ENCODE assay signal across 8 cellular contexts in the genomic region with DNA sequence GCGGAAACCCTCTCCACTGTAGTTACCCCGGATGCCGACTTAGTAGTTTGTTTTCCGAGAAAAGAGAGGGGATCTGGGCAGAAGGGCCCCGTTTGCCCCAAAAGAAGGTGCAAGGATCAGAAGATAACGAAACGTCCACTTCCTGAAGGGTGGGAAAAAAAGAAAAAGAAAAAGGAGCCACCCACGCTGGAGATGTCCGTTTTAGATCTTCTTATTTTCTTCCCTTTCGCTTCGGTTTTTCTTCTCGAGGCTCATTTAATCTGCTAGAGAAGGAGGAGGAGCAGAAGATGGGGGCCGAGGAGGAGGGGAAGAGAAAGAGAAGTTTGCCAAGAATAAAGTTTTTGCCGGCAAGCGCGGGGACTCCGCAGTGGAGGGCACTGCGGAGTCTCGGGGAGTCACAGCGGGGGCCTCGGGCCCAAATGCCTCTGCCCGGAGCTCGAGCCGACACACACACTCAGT. TPM values are rescaled to one million over a fixed set of nuclear protein-coding genes. Genes with fewer than 3 reads are reported as not detected.
A peak's percentile ranks its signal among the peaks of the same experiment; 100 is the strongest.
DNase-seq lines count a peak whose midpoint lies in the region; ATAC-seq and TF ChIP-seq lines count a peak whose summit lies in the region.

No MANE protein-coding gene starts in this region.

- peaks cover 17% of the 10 kb centered on the region for H3K36me3 Mint-ChIP-seq in activated naive CD8-positive, alpha-beta T cell treated with anti-CD3 and anti-CD28 coated beads, Interleukin-2, amount 10 ng/mL, durations not matched to agents 7 days and 5 days

- POLR2A ChIA-PET in BJ (lab: Charles Lee) = no interaction called here
- POLR2A ChIA-PET in activated naive CD8-positive, alpha-beta T cell treated with anti-CD3 and anti-CD28 coated beads, Interleukin-2, amount 10 ng/mL, durations not matched to agents 7 days and 5 days (lab: Charles Lee) = interaction anchor here (0.7 to 8.8 kb wide), 22 partner anchors 9 to 452 kb away, joined by 3 to 73 read pairs (median 4); a partner anchor contains a TSS

- peak overlapping the region; percentile 96 for H3K27ac Mint-ChIP-seq in activated naive CD8-positive, alpha-beta T cell treated with anti-CD3 and anti-CD28 coated beads, Interleukin-2, amount 10 ng/mL, durations not matched to agents 7 days and 5 days

- DNase-seq in BJ (ENCODE audit: low read depth) (no peak), upper lobe of left lung (no peak), GF-D8 (lab: John Stamatoyannopoulos, UW) (no peak)
- no peak for DNase-seq in activated naive CD8-positive, alpha-beta T cell treated with anti-CD3 and anti-CD28 coated beads, Interleukin-2, amount 10 ng/mL, durations not matched to agents 7 days and 5 days

- TF ChIP-seq RAD21 in liver (IDR thresholded peaks at IDR 0.05) = no peak

- no peaks in the 10 kb centered on the region for H3K9me3 Mint-ChIP-seq in activated naive CD8-positive, alpha-beta T cell treated with anti-CD3 and anti-CD28 coated beads, Interleukin-2, amount 10 ng/mL, durations not matched to agents 7 days and 5 days

- peak overlapping the region in 1 of 2 donors; percentile 29 for H3K9ac ChIP-seq in liver (ENCODE audit: low read depth in 1 of 2, low read length in 2 of 2)

- peak; percentile 11 for ATAC-seq in HG02763 (IDR thresholded peaks at IDR 0.05; ENCODE audit: unreplicated experiment)
- no peak for ATAC-seq in activated naive CD8-positive, alpha-beta T cell treated with anti-CD3 and anti-CD28 coated beads, Interleukin-2, amount 10 ng/mL, durations not matched to agents 7 days and 5 days (ENCODE audit: low read depth)
- no peak for ATAC-seq in upper lobe of left lung (ENCODE audit: low FRiP score in 2 of 2)
- no peak for ATAC-seq in GM19035 (IDR thresholded peaks at IDR 0.05; ENCODE audit: unreplicated experiment)
- no peak for ATAC-seq in HG03432 (IDR thresholded peaks at IDR 0.05; ENCODE audit: unreplicated experiment)

- peaks cover 29% of the 10 kb centered on the region for H3K4me1 Mint-ChIP-seq in activated naive CD8-positive, alpha-beta T cell treated with anti-CD3 and anti-CD28 coated beads, Interleukin-2, amount 10 ng/mL, durations not matched to agents 7 days and 5 days

- H3K36me3 ChIP-seq in BJ (ENCODE audit: control insufficient read depth, insufficient read depth, low read length) = no peaks in the 10 kb centered on the region
- no peaks in the 10 kb centered on the region for H3K36me3 ChIP-seq in liver (ENCODE audit: control insufficient read depth in 4 of 4, insufficient read depth in 3 of 4, low read depth in 1 of 4, low read length in 3 of 4)
- no peaks in the 10 kb centered on the region for H3K36me3 ChIP-seq in upper lobe of left lung

- WGBS in liver = 1% methylated on average over 24 of the region's 24 CpGs
- 1% methylated on average over 23 to 24 of the region's 24 CpGs for WGBS in upper lobe of left lung, 2 donors

- CTCF ChIA-PET in BJ (lab: Yijun Ruan, JAX) = interaction anchor here (0.6 kb wide), 1 partner anchor 404 kb away, joined by 3 read pairs; no protein-coding TSS in a partner anchor

- H3K4me1 ChIP-seq in liver (ENCODE audit: control insufficient read depth in 4 of 4, insufficient read depth in 4 of 4, low read length in 3 of 4) = peaks cover 22 to 42% (median 30%) of the 10 kb centered on the region in 4 donors
- H3K4me1 ChIP-seq in upper lobe of left lung = peaks cover 28 to 56% (median 44%) of the 10 kb centered on the region in 4 donors

- peaks cover 5% of the 10 kb centered on the region for H3K27me3 Mint-ChIP-seq in activated naive CD8-positive, alpha-beta T cell treated with anti-CD3 and anti-CD28 coated beads, Interleukin-2, amount 10 ng/mL, durations not matched to agents 7 days and 5 days

- H3K9me3 ChIP-seq in liver (ENCODE audit: control insufficient read depth in 4 of 4, low read length in 3 of 4) = no peaks in the 10 kb centered on the region
- H3K9me3 ChIP-seq in upper lobe of left lung = no peaks in the 10 kb centered on the region

- peaks cover 44% of the 10 kb centered on the region for H3K27me3 ChIP-seq in BJ (ENCODE audit: control insufficient read depth, insufficient read depth, low read length)
- H3K27me3 ChIP-seq in liver (ENCODE audit: control insufficient read depth in 4 of 4, insufficient read depth in 4 of 4, low read length in 3 of 4) = peaks cover 5 to 28% (median 22%) of the 10 kb centered on the region in 4 donors
- peaks cover 0 to 56% (median 24%) of the 10 kb centered on the region in 4 donors for H3K27me3 ChIP-seq in upper lobe of left lung

- TF ChIP-seq EP300 in upper lobe of left lung (IDR thresholded peaks at IDR 0.05) = no peak

- H3K4me3 ChIP-seq in BJ (ENCODE audit: low read depth, low read length) = peak overlapping the region; percentile 51
- peak overlapping the region; percentile 21 to 66 (median 65) for H3K4me3 ChIP-seq in liver (ENCODE audit: low read depth in 1 of 3, low read length in 3 of 3)
- peak overlapping the region; percentile 39 to 70 (median 61) for H3K4me3 ChIP-seq in upper lobe of left lung

- TF ChIP-seq CTCF in BJ (IDR thresholded peaks at IDR 0.05; ENCODE audit: insufficient read depth, low read depth, low read length) = no peak
- no peak for TF ChIP-seq CTCF in liver (IDR thresholded peaks at IDR 0.05; ENCODE audit: low read depth, low read length, missing input control)
- no peak for TF ChIP-seq CTCF in upper lobe of left lung (IDR thresholded peaks at IDR 0.05)

- peak overlapping the region; percentile 99 for H3K4me3 Mint-ChIP-seq in activated naive CD8-positive, alpha-beta T cell treated with anti-CD3 and anti-CD28 coated beads, Interleukin-2, amount 10 ng/mL, durations not matched to agents 7 days and 5 days

- H3K27ac ChIP-seq in liver (ENCODE audit: low read depth in 1 of 2, low read length in 2 of 2) (no peak overlapping the region), upper lobe of left lung (peak overlapping the region in 3 of 4 donors; percentile 49 to 68 (median 67))

- no peak for TF ChIP-seq POLR2A in upper lobe of left lung (IDR thresholded peaks at IDR 0.05)

TF ChIP-seq in liver, 16 proteins besides CTCF, POLR2A, EP300 and RAD21:
- TF ChIP-seq HNF4A (conservative IDR thresholded peaks at IDR 0.05) = no peak
- TF ChIP-seq NR2F2 (IDR thresholded peaks at IDR 0.05) = no peak
- TF ChIP-seq YY1 (IDR thresholded peaks at IDR 0.05) = no peak
- TF ChIP-seq, protein P1, sequence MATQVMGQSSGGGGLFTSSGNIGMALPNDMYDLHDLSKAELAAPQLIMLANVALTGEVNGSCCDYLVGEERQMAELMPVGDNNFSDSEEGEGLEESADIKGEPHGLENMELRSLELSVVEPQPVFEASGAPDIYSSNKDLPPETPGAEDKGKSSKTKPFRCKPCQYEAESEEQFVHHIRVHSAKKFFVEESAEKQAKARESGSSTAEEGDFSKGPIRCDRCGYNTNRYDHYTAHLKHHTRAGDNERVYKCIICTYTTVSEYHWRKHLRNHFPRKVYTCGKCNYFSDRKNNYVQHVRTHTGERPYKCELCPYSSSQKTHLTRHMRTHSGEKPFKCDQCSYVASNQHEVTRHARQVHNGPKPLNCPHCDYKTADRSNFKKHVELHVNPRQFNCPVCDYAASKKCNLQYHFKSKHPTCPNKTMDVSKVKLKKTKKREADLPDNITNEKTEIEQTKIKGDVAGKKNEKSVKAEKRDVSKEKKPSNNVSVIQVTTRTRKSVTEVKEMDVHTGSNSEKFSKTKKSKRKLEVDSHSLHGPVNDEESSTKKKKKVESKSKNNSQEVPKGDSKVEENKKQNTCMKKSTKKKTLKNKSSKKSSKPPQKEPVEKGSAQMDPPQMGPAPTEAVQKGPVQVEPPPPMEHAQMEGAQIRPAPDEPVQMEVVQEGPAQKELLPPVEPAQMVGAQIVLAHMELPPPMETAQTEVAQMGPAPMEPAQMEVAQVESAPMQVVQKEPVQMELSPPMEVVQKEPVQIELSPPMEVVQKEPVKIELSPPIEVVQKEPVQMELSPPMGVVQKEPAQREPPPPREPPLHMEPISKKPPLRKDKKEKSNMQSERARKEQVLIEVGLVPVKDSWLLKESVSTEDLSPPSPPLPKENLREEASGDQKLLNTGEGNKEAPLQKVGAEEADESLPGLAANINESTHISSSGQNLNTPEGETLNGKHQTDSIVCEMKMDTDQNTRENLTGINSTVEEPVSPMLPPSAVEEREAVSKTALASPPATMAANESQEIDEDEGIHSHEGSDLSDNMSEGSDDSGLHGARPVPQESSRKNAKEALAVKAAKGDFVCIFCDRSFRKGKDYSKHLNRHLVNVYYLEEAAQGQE (IDR thresholded peaks at IDR 0.05) = no peak
- no peak for TF ChIP-seq FOXA2 (IDR thresholded peaks at IDR 0.05)
- no peak for TF ChIP-seq TAF1 (conservative IDR thresholded peaks at IDR 0.05)

RNA-seq across cellular contexts. Expression of a gene that starts 0.5 kb away (rescaled TPM):
- polyA plus RNA-seq in BJ (2011; rRNA removed) = 2.6 and 2.7 TPM in 2 replicates
- polyA minus RNA-seq in BJ (2011; rRNA and poly(A)+ RNA removed) = 1.1 and 1.6 TPM in 2 replicates
- 100 to 1,000 TPM; 281 to 309 TPM for total RNA-seq in activated naive CD8-positive, alpha-beta T cell treated with anti-CD3 and anti-CD28 coated beads, Interleukin-2, amount 10 ng/mL, durations not matched to agents 7 days and 5 days
- 1 to 10 TPM in 1 of 2 donors, under 1 TPM in 1; 0.59 to 6.4 TPM for total RNA-seq in liver
- under 1 TPM; 0.22 to 0.33 TPM for polyA plus RNA-seq in liver
- total RNA-seq in upper lobe of left lung = 1 to 10 TPM; 3.3 to 10.0 (median 5.6) TPM

Comparison
In these comparisons a context has a peak if more than half of its experiments do, and no peak if none do; other contexts are left out.
1. H3K27ac ChIP-seq: peak in upper lobe of left lung (3 of 4); none in liver (0 of 2).
2. RNA of a gene that starts 0.5 kb away (total RNA-seq): 281 to 309 TPM in activated naive CD8-positive, alpha-beta T cell treated with anti-CD3 and anti-CD28 coated beads, Interleukin-2, amount 10 ng/mL, durations not matched to agents 7 days and 5 days; 3.3 to 10.0 TPM in upper lobe of left lung and 0.59 to 6.4 TPM in liver; every median in the first group is over 10 times any median in the second.
3. Peak in every context shown above with its lines, with median percentiles within 50 percentile points of each other: H3K4me3 ChIP-seq.